In genomic region chr19:50645107-50645506, GRCh38 we compare ENCODE assay signal across 23 cellular contexts. TPM values are rescaled to one million over a fixed set of nuclear protein-coding genes. Genes with fewer than 3 reads are reported as not detected.
DNase-seq lines count a peak whose midpoint lies in the region; ATAC-seq, FAIRE-seq and TF ChIP-seq lines count a peak whose summit lies in the region.
"Had no signal": no experiment of that assay in that cellular context is flagged by ENCODE, and none has a peak within 500 bp of the region (broad histone marks: within the 10 kb centered on the region; RNA-seq: fewer than 3 reads in every experiment).

No MANE protein-coding gene starts in this region.

- no peaks in the 10 kb centered on the region for H3K27me3 ChIP-seq in testis

- no peaks in the 10 kb centered on the region for H3K4me1 Mint-ChIP-seq in stimulated activated memory B cell treated with anti-CD40 and anti-IgM and Interleukin-4, amounts not matched to agents 10 μg/mL and 1 μg/mL and 100 μg/mL, for 72 hours

- FAIRE-seq in A549 (lab: Jason Lieb, UNC): no peak
- FAIRE-seq: D721Med, G401.6, GM12891, GM19239 had no signal

- TF ChIP-seq POLR2A in A549 (IDR thresholded peaks at IDR 0.05; ENCODE audit: low read length) (no peak), testis (IDR thresholded peaks at IDR 0.05) (no peak)

- TF ChIP-seq CTCF in A549 (IDR thresholded peaks at IDR 0.05) (no peak), HEK293 (tag by site-specific recombination; IDR thresholded peaks at IDR 0.05) (no peak), testis (IDR thresholded peaks at IDR 0.05) (no peak)

- no peak for TF ChIP-seq EP300 in A549 (IDR thresholded peaks at IDR 0.05)

- peaks cover 8% of the 10 kb centered on the region for H3K9me3 Mint-ChIP-seq in stimulated activated memory B cell treated with anti-CD40 and anti-IgM and Interleukin-4, amounts not matched to agents 10 μg/mL and 1 μg/mL and 100 μg/mL, for 72 hours
- H3K9me3 Mint-ChIP-seq: CD4-positive, alpha-beta T cell; CD8-positive, alpha-beta T cell had no signal

- DNase-seq in A549 (ENCODE audit: low read depth in 1 of 2, low spot score in 1 of 2) (no peak), AG08395 (ENCODE audit: low spot score) (no peak), testis (no peak)
- DNase-seq: ACHN; AML-193; Caco-2; Calu3; CD4-positive, alpha-beta T cell; CD8-positive, alpha-beta T cell; DMS79 treated with DMSO at 0.1 percent for 48 hours; GF-D8 had no signal

- H3K4me3 Mint-ChIP-seq in stimulated activated memory B cell treated with anti-CD40 and anti-IgM and Interleukin-4, amounts not matched to agents 10 μg/mL and 1 μg/mL and 100 μg/mL, for 72 hours: no peak overlapping the region
- H3K4me3 Mint-ChIP-seq: B cell; CD4-positive, alpha-beta T cell; CD8-positive, alpha-beta T cell had no signal

- H3K36me3 Mint-ChIP-seq in stimulated activated memory B cell treated with anti-CD40 and anti-IgM and Interleukin-4, amounts not matched to agents 10 μg/mL and 1 μg/mL and 100 μg/mL, for 72 hours: no peaks in the 10 kb centered on the region
- H3K36me3 Mint-ChIP-seq: CD8-positive, alpha-beta T cell had no signal

- TF ChIP-seq RAD21 in A549 (conservative IDR thresholded peaks at IDR 0.05 in 1 of 2, IDR thresholded peaks at IDR 0.05 in 1 of 2): no peak

- H3K4me3 ChIP-seq in A549 (no peak overlapping the region), HEK293 (ENCODE audit: low read depth, low read length) (no peak overlapping the region), testis (no peak overlapping the region)
- H3K4me3 ChIP-seq: BLaER1 treated with 17β-estradiol and CSF1 and Interleukin-3, amounts not matched to agents 10 nM and 100 nM had no signal

- H3K27ac ChIP-seq in A549: 0 out of 6 replicates have a peak overlapping the region, but pooled peaks of 1 of the 2 experiments have one; percentile 9
- no peak overlapping the region for H3K27ac ChIP-seq in HEK293 (ENCODE audit: extremely low read depth, low read depth, low read length)
- no peak overlapping the region for H3K27ac ChIP-seq in testis
- H3K27ac ChIP-seq: 22Rv1; BLaER1 treated with 17β-estradiol and CSF1 and Interleukin-3, amounts not matched to agents 10 nM and 100 nM; C4-2B had no signal

- H3K4me2 ChIP-seq in A549: no peak overlapping the region

- CTCF ChIA-PET in A549 (lab: Yijun Ruan, JAX) (interaction anchor here (0.9 to 3.5 kb wide), 4 partner anchors 11 to 79 kb away, joined by 3 to 12 read pairs (median 4); no protein-coding TSS in a partner anchor), HEK293 (lab: Yijun Ruan, JAX) (interaction anchor here (0.8 to 1.4 kb wide), 3 partner anchors 26 to 107 kb away, joined by 3 to 5 read pairs (median 4); no protein-coding TSS in a partner anchor)

- no peak overlapping the region for H3K27ac Mint-ChIP-seq in stimulated activated memory B cell treated with anti-CD40 and anti-IgM and Interleukin-4, amounts not matched to agents 10 μg/mL and 1 μg/mL and 100 μg/mL, for 72 hours
- H3K27ac Mint-ChIP-seq: B cell; CD4-positive, alpha-beta T cell; CD8-positive, alpha-beta T cell had no signal

- H3K4me1 ChIP-seq in A549 (peaks cover 20% of the 10 kb centered on the region), HEK293 (ENCODE audit: control insufficient read depth, insufficient read depth, low read length) (no peaks in the 10 kb centered on the region), testis (no peaks in the 10 kb centered on the region)

- POLR2A ChIA-PET in A549 (lab: Yijun Ruan, JAX) (no interaction called here), HEK293 (lab: Yijun Ruan, JAX) (no interaction called here)

- 37% methylated on average over 6 of the region's 6 CpGs for WGBS in A549 (ENCODE audit: missing lambda C conversion rate)
- 77 to 78% methylated on average over 6 of the region's 6 CpGs for WGBS in testis, 2 donors

- ATAC-seq in A549: peak in 1 of 2 experiments; percentile 15; a peak in 1 of 6 replicates
- ATAC-seq in stimulated activated memory B cell treated with anti-CD40 and anti-IgM and Interleukin-4, amounts not matched to agents 10 μg/mL and 1 μg/mL and 100 μg/mL, for 72 hours: peak; percentile 24
- ATAC-seq in HG02588 (IDR thresholded peaks at IDR 0.05; ENCODE audit: unreplicated experiment): no peak
- ATAC-seq: CD8-positive, alpha-beta T cell had no signal

- H3K36me3 ChIP-seq in HEK293 (ENCODE audit: control insufficient read depth in 2 of 2, insufficient read depth in 1 of 2, low read length in 2 of 2) (no peaks in the 10 kb centered on the region), testis (ENCODE audit: low read depth, missing control alignments) (no peaks in the 10 kb centered on the region)
- H3K36me3 ChIP-seq: BLaER1 treated with 17β-estradiol and CSF1 and Interleukin-3, amounts not matched to agents 10 nM and 100 nM had no signal

- H3K27me3 Mint-ChIP-seq in stimulated activated memory B cell treated with anti-CD40 and anti-IgM and Interleukin-4, amounts not matched to agents 10 μg/mL and 1 μg/mL and 100 μg/mL, for 72 hours: peaks cover 18% of the 10 kb centered on the region

- intact Hi-C loops in testis (cut with DNase I; ENCODE audit: low total_unique reads): no loop called here

- H3K9me3 ChIP-seq in A549: no peaks in the 10 kb centered on the region
- no peaks in the 10 kb centered on the region for H3K9me3 ChIP-seq in HEK293 (ENCODE audit: control insufficient read depth, insufficient read depth, low read depth, low read length)
- H3K9me3 ChIP-seq in testis: no peaks in the 10 kb centered on the region
- H3K9me3 ChIP-seq: BLaER1 treated with 17β-estradiol and CSF1 and Interleukin-3, amounts not matched to agents 10 nM and 100 nM; Caco-2 had no signal

TF ChIP-seq in A549, 52 proteins besides CTCF, POLR2A, EP300 and RAD21:
- no peak for TF ChIP-seq PBX3 (IDR thresholded peaks at IDR 0.05)
- no peak for TF ChIP-seq TFCP2L1 (CRISPR knock-in tag; IDR thresholded peaks at IDR 0.05)
- peak; percentile 62 for TF ChIP-seq MAFK (IDR thresholded peaks at IDR 0.05; ENCODE audit: partially characterized antibody)

TF ChIP-seq in HEK293, 187 proteins besides CTCF, POLR2A, EP300 and RAD21 (continues in another document):
- no peak for TF ChIP-seq ZFP41 (tag by site-specific recombination; IDR thresholded peaks at IDR 0.05; ENCODE audit: borderline replicate concordance)
- 0 out of 2 replicates have a peak, but pooled peaks have one; percentile 13 for TF ChIP-seq ZNF398 (tag by site-specific recombination; IDR thresholded peaks at IDR 0.05)
- no peak for TF ChIP-seq ZNF658 (tag by site-specific recombination; IDR thresholded peaks at IDR 0.05)
- no peak for TF ChIP-seq ZBTB1 (tag by site-specific recombination; IDR thresholded peaks at IDR 0.05)
- TF ChIP-seq ZNF48 (tag by site-specific recombination; IDR thresholded peaks at IDR 0.05): no peak
- peak; percentile 43; the same call in 1 of the 2 replicates for TF ChIP-seq YY2 (tag by site-specific recombination; IDR thresholded peaks at IDR 0.05)
- 0 out of 2 replicates have a peak, but pooled peaks have one; percentile 10 for TF ChIP-seq PRDM1 (tag by site-specific recombination; IDR thresholded peaks at IDR 0.05)
- TF ChIP-seq ZBTB20 (tag by site-specific recombination; IDR thresholded peaks at IDR 0.05): peak; percentile 87

RNA-seq across cellular contexts. Expression of gene C19orf81, which starts 4.1 kb away (rescaled TPM):
- 1.8 and 2.1 TPM in 2 replicates for polyA plus RNA-seq in A549 (2011; rRNA removed)
- polyA plus RNA-seq in A549 (2012; cell fraction: cytosol; rRNA removed): 5.7 and 5.8 TPM in 2 replicates
- 5.8 and 5.9 TPM in 2 replicates for polyA plus RNA-seq in A549 (2012; cell fraction: nucleus; rRNA removed)
- 7.9 to 9.5 TPM (median 8.2 TPM) in 3 replicates for polyA plus RNA-seq in A549 (2017; fragmentation: RNase III; extraction: RNeasy Plus Mini Kit Qiagen cat#74134 plus additional on column Dnase treatment)
- polyA minus RNA-seq in A549 (2011; rRNA and poly(A)+ RNA removed): not detected in 2 replicates
- total RNA-seq in testis: 10 to 100 TPM in 1 of 2 donors, 1 to 10 TPM in 1; 5.4 to 10.2 TPM
- 11.7 TPM for polyA plus RNA-seq in testis (ENCODE audit: insufficient read depth, low read depth, low replicate concordance)
- total RNA-seq: B cell; Calu3; CD4-positive, alpha-beta T cell; CD8-positive, alpha-beta T cell had no signal
- polyA plus RNA-seq: AG04450 had no signal

RNA-seq across cellular contexts. Expression of gene SYT3, which starts 5.4 kb away (rescaled TPM):
- polyA plus RNA-seq in A549 (2011; rRNA removed) (0.25 and 0.29 TPM in 2 replicates), A549 (2017; fragmentation: RNase III; extraction: RNeasy Plus Mini Kit Qiagen cat#74134 plus additional on column Dnase treatment) (0.45 to 1.2 TPM (median 1.1 TPM) in 3 replicates), testis (ENCODE audit: insufficient read depth, low read depth, low replicate concordance) (3.3 TPM)
- polyA plus RNA-seq in A549 (2012; cell fraction: cytosol; rRNA removed): 0.24 and 0.30 TPM in 2 replicates
- polyA plus RNA-seq in A549 (2012; cell fraction: nucleus; rRNA removed): 0.44 and 0.54 TPM in 2 replicates
- 0.44 TPM in 1 of 2 replicates, not detected in the other for polyA minus RNA-seq in A549 (2011; rRNA and poly(A)+ RNA removed)
- 1 to 10 TPM; 2.5 to 5.5 TPM for total RNA-seq in testis
- total RNA-seq: Calu3; CD4-positive, alpha-beta T cell had no signal
